9 cellular contexts compared by ENCODE assay signal in the genomic region with DNA sequence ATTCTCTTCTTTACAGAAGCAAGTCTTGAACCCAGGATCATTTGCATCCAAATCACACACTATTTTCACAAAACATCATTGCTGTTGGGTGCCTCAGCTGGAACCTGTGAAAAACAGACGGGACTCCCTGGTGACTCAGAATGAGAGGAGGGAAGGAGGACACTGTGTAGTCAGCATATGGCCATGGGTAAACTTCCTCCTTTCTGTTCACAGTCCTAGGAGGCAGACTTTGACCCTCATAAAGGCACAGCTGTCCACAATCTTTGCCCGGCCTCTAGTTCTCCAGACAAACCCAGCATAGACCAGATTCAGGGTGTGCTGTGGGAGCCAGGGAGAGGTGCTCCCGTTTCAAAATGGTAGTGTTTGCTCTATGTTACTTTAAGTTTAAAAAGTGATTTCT.
DNase-seq lines count a peak whose midpoint lies in the region; ATAC-seq and TF ChIP-seq lines count a peak whose summit lies in the region.
"Had no signal": no experiment of that assay in that cellular context is flagged by ENCODE, and none has a peak within 500 bp of the region (broad histone marks: within the 10 kb centered on the region; RNA-seq: fewer than 3 reads in every experiment).

No MANE protein-coding gene starts in this region.

- TF ChIP-seq CTCF in Caco-2 (IDR thresholded peaks at IDR 0.05; ENCODE audit: insufficient read depth in 1 of 2, low read depth in 1 of 2, low read length in 1 of 2, severe bottlenecking in 1 of 2, unreplicated experiment in 1 of 2) (no peak), esophagus squamous epithelium (IDR thresholded peaks at IDR 0.05) (no peak)

- H3K27me3 Mint-ChIP-seq in Caco-2 (ENCODE audit: insufficient read depth, unreplicated experiment), result no peaks in the 10 kb centered on the region
- H3K27me3 Mint-ChIP-seq in dendritic cell treated with granulocyte-macrophage colony-stimulating factor and Interleukin-4, amounts not matched to agents 40 ng/mL and 50 ng/mL, for 4 days, result peaks cover 37% of the 10 kb centered on the region

- H3K9me3 ChIP-seq in Caco-2 (no peaks in the 10 kb centered on the region), esophagus squamous epithelium (no peaks in the 10 kb centered on the region)
- H3K9me3 ChIP-seq: thoracic aorta had no signal

- no peak overlapping the region for H3K4me3 ChIP-seq in Caco-2 (ENCODE audit: low read depth, low read length)
- H3K4me3 ChIP-seq in esophagus squamous epithelium, result no peak overlapping the region
- H3K4me3 ChIP-seq: thoracic aorta had no signal

- peak overlapping the region; percentile 59 for H3K4me3 Mint-ChIP-seq in Caco-2 (ENCODE audit: unreplicated experiment)
- peak overlapping the region; percentile 49 for H3K4me3 Mint-ChIP-seq in dendritic cell treated with granulocyte-macrophage colony-stimulating factor and Interleukin-4, amounts not matched to agents 40 ng/mL and 50 ng/mL, for 4 days

- peak overlapping the region; percentile 90 for H3K27ac Mint-ChIP-seq in Caco-2 (ENCODE audit: unreplicated experiment)
- peak overlapping the region; percentile 84 for H3K27ac Mint-ChIP-seq in dendritic cell treated with granulocyte-macrophage colony-stimulating factor and Interleukin-4, amounts not matched to agents 40 ng/mL and 50 ng/mL, for 4 days

- H3K36me3 Mint-ChIP-seq in Caco-2 (ENCODE audit: insufficient read depth, unreplicated experiment), result peaks cover 19% of the 10 kb centered on the region
- H3K36me3 Mint-ChIP-seq in dendritic cell treated with granulocyte-macrophage colony-stimulating factor and Interleukin-4, amounts not matched to agents 40 ng/mL and 50 ng/mL, for 4 days (ENCODE audit: low read depth), result no peaks in the 10 kb centered on the region

- 44 to 71% methylated on average over 2 to 3 of the region's 3 CpGs for WGBS in esophagus squamous epithelium, 2 donors

- CTCF ChIA-PET in Caco-2 (lab: Charles Lee), result interaction anchor here (1.0 kb wide), 1 partner anchor 232 kb away, joined by 3 read pairs; no protein-coding TSS in a partner anchor

- no peak overlapping the region for H3K27ac ChIP-seq in esophagus squamous epithelium
- H3K27ac ChIP-seq: thoracic aorta had no signal

- peaks cover 37% of the 10 kb centered on the region for H3K4me1 Mint-ChIP-seq in Caco-2 (ENCODE audit: low read depth, unreplicated experiment)
- H3K4me1 Mint-ChIP-seq in dendritic cell treated with granulocyte-macrophage colony-stimulating factor and Interleukin-4, amounts not matched to agents 40 ng/mL and 50 ng/mL, for 4 days (ENCODE audit: low read depth), result peaks cover 21% of the 10 kb centered on the region

- intact Hi-C loops in Caco-2 (cut with micrococcal nuclease; ENCODE audit: unreplicated experiment) (loop anchor here (1.0 to 5.0 kb wide), 5 partner anchors 10 to 232 kb away; partner anchors contain the start of gene DYRK2), esophagus squamous epithelium (cut with DNase I) (no loop called here)
- intact Hi-C loops in dendritic cell treated with granulocyte-macrophage colony-stimulating factor and Interleukin-4, amounts not matched to agents 40 ng/mL and 50 ng/mL, for 4 days (cut with micrococcal nuclease), result no loop called here

- H3K9me3 Mint-ChIP-seq in Caco-2 (ENCODE audit: unreplicated experiment), result peaks cover 9% of the 10 kb centered on the region
- H3K9me3 Mint-ChIP-seq in dendritic cell treated with granulocyte-macrophage colony-stimulating factor and Interleukin-4, amounts not matched to agents 40 ng/mL and 50 ng/mL, for 4 days, result no peaks in the 10 kb centered on the region

- BruUV-seq in Caco-2 (replicated peaks; lab: Mats Ljungman, UMichigan), result no TSS peak

- peak; percentile 91 for ATAC-seq in GM19467 (IDR thresholded peaks at IDR 0.05; ENCODE audit: unreplicated experiment)
- peak; percentile 99 for ATAC-seq in HG03432 (IDR thresholded peaks at IDR 0.05; ENCODE audit: unreplicated experiment)

- peak; percentile 79 to 86 for DNase-seq in Caco-2
- peak; percentile 20 for DNase-seq in superior temporal gyrus (ENCODE audit: extremely low spot score)
- no peak for DNase-seq in esophagus squamous epithelium (lab: John Stamatoyannopoulos, UW)
- DNase-seq in activated gamma-delta T cell treated with Interleukin-2 at 50 U/mL for 16 hours, result no peak
- DNase-seq in T-helper 1 cell, result no peak

- H3K36me3 ChIP-seq in Caco-2 (ENCODE audit: control insufficient read depth, insufficient read depth, low read length), result no peaks in the 10 kb centered on the region
- H3K36me3 ChIP-seq in esophagus squamous epithelium, result no peaks in the 10 kb centered on the region
- H3K36me3 ChIP-seq: thoracic aorta had no signal

- POLR2A ChIA-PET in Caco-2 (lab: Charles Lee), result no interaction called here

- H3K4me1 ChIP-seq in Caco-2 (peaks cover 44% of the 10 kb centered on the region), esophagus squamous epithelium (peaks cover 0 to 14% (median 0%) of the 10 kb centered on the region in 3 donors)

- TF ChIP-seq POLR2A in esophagus squamous epithelium (IDR thresholded peaks at IDR 0.05), result no peak

- H3K27me3 ChIP-seq in Caco-2 (replicated peaks; ENCODE audit: control insufficient read depth, insufficient read depth, low read length) (no peaks in the 10 kb centered on the region), esophagus squamous epithelium (no peaks in the 10 kb centered on the region)

Comparison
In these comparisons a context has a peak if more than half of its experiments do, and no peak if none do; other contexts are left out.
1. DNase-seq: peak in Caco-2 (2 of 2) and superior temporal gyrus (single experiment); none in esophagus squamous epithelium (single experiment), activated gamma-delta T cell treated with Interleukin-2 at 50 U/mL for 16 hours (single experiment) and T-helper 1 cell (0 of 5).